In genomic region chr15:90387534-90388461, GRCh38 we compare ENCODE assay signal across 8 cellular contexts. TPM values are rescaled to one million over a fixed set of nuclear protein-coding genes. Genes with fewer than 3 reads are reported as not detected.
A peak's percentile ranks its signal among the peaks of the same experiment; 100 is the strongest.
DNase-seq lines count a peak whose midpoint lies in the region; ATAC-seq and TF ChIP-seq lines count a peak whose summit lies in the region.

Gene IQGAP1 (plus strand): TSS chr15:90388242. CDS start chr15:90388342, 100 bp downstream.

- no peaks in the 10 kb centered on the region for H3K9me3 Mint-ChIP-seq in activated CD4-positive, alpha-beta T cell treated with anti-CD3 and anti-CD28 coated beads, Interleukin-2, amount 10 ng/mL, durations not matched to agents 24 days and 14 days

- H3K27ac Mint-ChIP-seq in activated CD4-positive, alpha-beta T cell treated with anti-CD3 and anti-CD28 coated beads, Interleukin-2, amount 10 ng/mL, durations not matched to agents 24 days and 14 days, result peak within 1 kb of the TSS; percentile 99

- H3K4me3 ChIP-seq in BE2C (ENCODE audit: low read depth, low read length) (peak within 1 kb of the TSS; percentile 79), coronary artery (peak within 1 kb of the TSS; percentile 98)

- ATAC-seq in HG03460 (IDR thresholded peaks at IDR 0.05; ENCODE audit: unreplicated experiment), result peak; percentile 88
- ATAC-seq in left lobe of liver, result peak; percentile 98

- no peaks in the 10 kb centered on the region for H3K9me3 ChIP-seq in BE2C

- DNase-seq in BE2C, result peak; percentile 99
- peak; percentile 86 for DNase-seq in GM19240 (ENCODE audit: insufficient read length, low spot score)
- peak; percentile 92 to 99 for DNase-seq in NCI-H526 (lab: John Stamatoyannopoulos, UW)
- peak; percentile 99 for DNase-seq in activated CD4-positive, alpha-beta T cell treated with anti-CD3 and anti-CD28 coated beads, Interleukin-2, amount 10 ng/mL, durations not matched to agents 24 days and 14 days
- DNase-seq in coronary artery (ENCODE audit: low spot score), result peak; percentile 99
- DNase-seq in left lobe of liver (ENCODE audit: low spot score), result peak; percentile 99
- DNase-seq in stimulated activated CD4-positive, alpha-beta T cell treated with anti-CD3 and anti-CD28 coated beads, Interleukin-2, amount 100 ng/mL, for 4 hours (ENCODE audit: low read depth), result peak; percentile 92

- intact Hi-C loops in activated CD4-positive, alpha-beta T cell treated with anti-CD3 and anti-CD28 coated beads, Interleukin-2, amount 10 ng/mL, durations not matched to agents 24 days and 14 days (cut with micrococcal nuclease), result loop anchor here (2.0 to 10.0 kb wide), 5 partner anchors 25 to 547 kb away; partner anchors contain the start of genes CIB1, GDPGP1, HDDC3 and UNC45A

- peaks cover 3% of the 10 kb centered on the region; the same call in 1 of the 2 replicates for H3K36me3 ChIP-seq in BE2C

- H3K36me3 Mint-ChIP-seq in activated CD4-positive, alpha-beta T cell treated with anti-CD3 and anti-CD28 coated beads, Interleukin-2, amount 10 ng/mL, durations not matched to agents 24 days and 14 days (ENCODE audit: low read depth), result peaks cover 33% of the 10 kb centered on the region

- peak within 1 kb of the TSS; percentile 88 for H3K4me3 Mint-ChIP-seq in activated CD4-positive, alpha-beta T cell treated with anti-CD3 and anti-CD28 coated beads, Interleukin-2, amount 10 ng/mL, durations not matched to agents 24 days and 14 days

- H3K27ac ChIP-seq in coronary artery, result peak within 1 kb of the TSS; percentile 99

- no peaks in the 10 kb centered on the region for H3K27me3 Mint-ChIP-seq in activated CD4-positive, alpha-beta T cell treated with anti-CD3 and anti-CD28 coated beads, Interleukin-2, amount 10 ng/mL, durations not matched to agents 24 days and 14 days

- H3K4me1 Mint-ChIP-seq in activated CD4-positive, alpha-beta T cell treated with anti-CD3 and anti-CD28 coated beads, Interleukin-2, amount 10 ng/mL, durations not matched to agents 24 days and 14 days, result peaks cover 42% of the 10 kb centered on the region

- H3K4me1 ChIP-seq in BE2C, result no peaks in the 10 kb centered on the region

- TF ChIP-seq CTCF in BE2C (IDR thresholded peaks at IDR 0.05; ENCODE audit: low read depth, low read length) (no peak), coronary artery (IDR thresholded peaks at IDR 0.05) (no peak)

- no peaks in the 10 kb centered on the region for H3K27me3 ChIP-seq in BE2C

RNA-seq across cellular contexts. Expression of gene IQGAP1, which starts in this region (rescaled TPM):
- polyA plus RNA-seq in BE2C (2012; ENCODE audit: insufficient read depth, insufficient read length, low read depth), result 20.1 TPM
- total RNA-seq in activated CD4-positive, alpha-beta T cell treated with anti-CD3 and anti-CD28 coated beads, Interleukin-2, amount 10 ng/mL, durations not matched to agents 24 days and 14 days, result 154 and 160 TPM in 2 replicates
- total RNA-seq in left lobe of liver, result 10.9 TPM

Comparison
In these comparisons a context has a peak if more than half of its experiments do, and no peak if none do; other contexts are left out.
1. Peak in every context shown above with its lines: DNase-seq, ATAC-seq, H3K4me3 ChIP-seq and H3K27ac ChIP-seq.
2. RNA of gene IQGAP1 (total RNA-seq): 154 to 160 TPM in activated CD4-positive, alpha-beta T cell treated with anti-CD3 and anti-CD28 coated beads, Interleukin-2, amount 10 ng/mL, durations not matched to agents 24 days and 14 days; 10.9 TPM in left lobe of liver (single experiment); every median in the first group is over 10 times any median in the second.